Comparison of ENCODE assay signal across 2 cellular contexts in the genomic region with DNA sequence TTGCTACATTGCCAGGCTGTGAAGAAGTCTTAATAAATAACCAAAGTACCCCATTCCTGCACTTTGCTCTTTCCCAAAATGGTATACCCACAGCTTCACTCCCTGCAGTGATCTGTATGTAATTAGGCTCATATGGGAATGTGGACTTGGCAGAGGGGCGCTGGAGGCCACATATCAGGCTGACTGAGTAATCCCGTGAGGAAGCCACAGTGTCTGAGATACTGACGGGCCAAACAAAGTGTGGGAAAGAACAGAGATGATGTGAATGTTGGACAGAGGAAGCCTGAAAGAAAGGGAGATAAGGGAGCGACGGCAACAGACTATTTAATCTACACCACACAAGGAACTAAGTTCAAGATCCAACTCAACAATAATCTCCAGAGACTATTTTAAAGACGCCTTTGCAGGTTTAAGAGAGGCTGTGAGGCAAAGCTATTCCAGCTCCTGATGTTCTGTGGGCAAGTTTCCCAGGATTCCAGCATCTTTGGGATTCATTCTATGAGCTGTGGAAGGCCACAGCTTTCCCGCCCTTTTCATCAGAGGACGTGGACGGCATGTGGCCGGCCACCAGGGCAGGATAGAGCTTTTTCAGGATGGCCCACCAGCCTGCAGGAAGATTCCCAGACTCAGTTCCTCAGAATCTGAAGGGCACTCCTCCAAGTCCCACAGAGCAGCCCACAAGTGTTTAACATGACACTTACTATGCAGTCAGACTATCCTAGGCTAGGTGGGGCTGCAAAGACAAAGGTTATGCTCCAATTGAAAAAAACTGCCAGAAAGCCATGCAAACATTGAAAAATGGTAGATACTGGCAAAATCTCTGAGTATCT.
A peak's percentile ranks its signal among the peaks of the same experiment; 100 is the strongest.
TF ChIP-seq lines count a peak whose summit lies in the region.

No MANE protein-coding gene starts in this region.

TF ChIP-seq in HCT116, 20 proteins besides CTCF, POLR2A, EP300 and RAD21:
- TF ChIP-seq, protein P1, sequence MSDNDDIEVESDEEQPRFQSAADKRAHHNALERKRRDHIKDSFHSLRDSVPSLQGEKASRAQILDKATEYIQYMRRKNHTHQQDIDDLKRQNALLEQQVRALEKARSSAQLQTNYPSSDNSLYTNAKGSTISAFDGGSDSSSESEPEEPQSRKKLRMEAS (IDR thresholded peaks at IDR 0.05), result 0 out of 2 replicates have a peak, but pooled peaks have one; percentile 32
- TF ChIP-seq SRF (IDR thresholded peaks at IDR 0.05; ENCODE audit: low read depth), result no peak

TF ChIP-seq in K562, 482 proteins besides CTCF, POLR2A, EP300 and RAD21:
- no peak for TF ChIP-seq KAT7 (CRISPR knock-in tag; IDR thresholded peaks at IDR 0.05; ENCODE audit: borderline replicate concordance)
- TF ChIP-seq GTF2E2 (tag; IDR thresholded peaks at IDR 0.05), result no peak
- no peak for TF ChIP-seq CC2D1A (IDR thresholded peaks at IDR 0.05)
- TF ChIP-seq EP400 (IDR thresholded peaks at IDR 0.05), result no peak
- TF ChIP-seq L3MBTL2 (IDR thresholded peaks at IDR 0.05), result 0 out of 2 replicates have a peak, but pooled peaks have one; percentile 13
- no peak for TF ChIP-seq NFIX (CRISPR knock-in tag; IDR thresholded peaks at IDR 0.05; ENCODE audit: low read depth)
- TF ChIP-seq, protein P2, sequence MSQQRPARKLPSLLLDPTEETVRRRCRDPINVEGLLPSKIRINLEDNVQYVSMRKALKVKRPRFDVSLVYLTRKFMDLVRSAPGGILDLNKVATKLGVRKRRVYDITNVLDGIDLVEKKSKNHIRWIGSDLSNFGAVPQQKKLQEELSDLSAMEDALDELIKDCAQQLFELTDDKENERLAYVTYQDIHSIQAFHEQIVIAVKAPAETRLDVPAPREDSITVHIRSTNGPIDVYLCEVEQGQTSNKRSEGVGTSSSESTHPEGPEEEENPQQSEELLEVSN (IDR thresholded peaks at IDR 0.05; ENCODE audit: borderline replicate concordance in 1 of 2, extremely low read depth in 1 of 2, insufficient read depth in 1 of 2, insufficient read length in 1 of 2, low read depth in 1 of 2, low read length in 1 of 2, poor library complexity in 1 of 2, severe bottlenecking in 1 of 2), result peak in 1 of 2 experiments; percentile 64
- no peak for TF ChIP-seq FOXK1 (CRISPR knock-in tag; IDR thresholded peaks at IDR 0.05; ENCODE audit: borderline replicate concordance)
- TF ChIP-seq, protein P3, sequence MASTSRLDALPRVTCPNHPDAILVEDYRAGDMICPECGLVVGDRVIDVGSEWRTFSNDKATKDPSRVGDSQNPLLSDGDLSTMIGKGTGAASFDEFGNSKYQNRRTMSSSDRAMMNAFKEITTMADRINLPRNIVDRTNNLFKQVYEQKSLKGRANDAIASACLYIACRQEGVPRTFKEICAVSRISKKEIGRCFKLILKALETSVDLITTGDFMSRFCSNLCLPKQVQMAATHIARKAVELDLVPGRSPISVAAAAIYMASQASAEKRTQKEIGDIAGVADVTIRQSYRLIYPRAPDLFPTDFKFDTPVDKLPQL (IDR thresholded peaks at IDR 0.05; ENCODE audit: extremely low read depth, insufficient read length), result no peak
- TF ChIP-seq STAT5A (IDR thresholded peaks at IDR 0.05; ENCODE audit: borderline replicate concordance, low read length), result no peak
- TF ChIP-seq, protein P4, sequence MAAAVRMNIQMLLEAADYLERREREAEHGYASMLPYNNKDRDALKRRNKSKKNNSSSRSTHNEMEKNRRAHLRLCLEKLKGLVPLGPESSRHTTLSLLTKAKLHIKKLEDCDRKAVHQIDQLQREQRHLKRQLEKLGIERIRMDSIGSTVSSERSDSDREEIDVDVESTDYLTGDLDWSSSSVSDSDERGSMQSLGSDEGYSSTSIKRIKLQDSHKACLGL (CRISPR knock-in tag; IDR thresholded peaks at IDR 0.05; ENCODE audit: borderline replicate concordance, poor library complexity, severe bottlenecking), result no peak
